Comparison of ENCODE assay signal across 8 cellular contexts in genomic region chr16:19883296-19883951, GRCh38. TPM values are rescaled to one million over a fixed set of nuclear protein-coding genes. Genes with fewer than 3 reads are reported as not detected.
A peak's percentile ranks its signal among the peaks of the same experiment; 100 is the strongest.
DNase-seq lines count a peak whose midpoint lies in the region; ATAC-seq lines count a peak whose summit lies in the region.

No MANE protein-coding gene starts in this region.

- DNase-seq in activated CD8-positive, alpha-beta memory T cell treated with anti-CD3 and anti-CD28 coated beads for 24 hours: peak; percentile 62
- no peak for DNase-seq in activated CD8-positive, alpha-beta memory T cell treated with anti-CD3 and anti-CD28 coated beads, Interleukin-2, amount 50 U/mL, for 4 hours
- DNase-seq in amniotic epithelial cell (ENCODE audit: low read depth) (peak; percentile 13), SW 1271 (lab: John Stamatoyannopoulos, UW) (no peak)

- H3K4me1 ChIP-seq in iPS-15b (ENCODE audit: control insufficient read depth, insufficient read depth, low read length) (peaks cover 17% of the 10 kb centered on the region), skeletal muscle satellite cell (ENCODE audit: control insufficient read depth, insufficient read depth, low read length) (peaks cover 8% of the 10 kb centered on the region)

- H3K9me3 ChIP-seq in iPS-15b (ENCODE audit: control insufficient read depth, insufficient read depth, low read length): no peaks in the 10 kb centered on the region
- H3K9me3 ChIP-seq in skeletal muscle satellite cell (replicated peaks; ENCODE audit: low read length): no peaks in the 10 kb centered on the region

- no peak for ATAC-seq in GM18907 (IDR thresholded peaks at IDR 0.05; ENCODE audit: unreplicated experiment)
- no peak for ATAC-seq in GM18498 (IDR thresholded peaks at IDR 0.05; ENCODE audit: unreplicated experiment)

- peaks cover 15% of the 10 kb centered on the region for H3K36me3 ChIP-seq in iPS-15b (ENCODE audit: control insufficient read depth, insufficient read depth, low read length)
- H3K36me3 ChIP-seq in skeletal muscle satellite cell (ENCODE audit: insufficient read depth, low read length): no peaks in the 10 kb centered on the region

- H3K4me3 ChIP-seq in iPS-15b (ENCODE audit: low read depth, low read length) (peak overlapping the region; percentile 84), skeletal muscle satellite cell (ENCODE audit: low read length) (peak overlapping the region; percentile 79)

- H3K27me3 ChIP-seq in iPS-15b (ENCODE audit: control insufficient read depth, insufficient read depth, low read length) (peaks cover 15% of the 10 kb centered on the region), skeletal muscle satellite cell (ENCODE audit: control insufficient read depth, insufficient read depth, low read length) (peaks cover 14% of the 10 kb centered on the region)

- H3K9ac ChIP-seq in iPS-15b (ENCODE audit: low read depth, low read length): peak overlapping the region; percentile 74
- peak overlapping the region; percentile 74 for H3K9ac ChIP-seq in skeletal muscle satellite cell (ENCODE audit: low read depth, low read length)

- peak overlapping the region; percentile 97 for H3K4me2 ChIP-seq in skeletal muscle satellite cell (ENCODE audit: low read length)

RNA-seq across cellular contexts. Expression of gene GPRC5B, which starts 1.2 kb away (rescaled TPM):
- total RNA-seq in skeletal muscle satellite cell (2012; rRNA removed): under 0.01 and 5.0 TPM in 2 replicates

Comparison
In these comparisons a context has a peak if more than half of its experiments do, and no peak if none do; other contexts are left out.
1. DNase-seq: peak in activated CD8-positive, alpha-beta memory T cell treated with anti-CD3 and anti-CD28 coated beads for 24 hours (single experiment) and amniotic epithelial cell (single experiment); none in activated CD8-positive, alpha-beta memory T cell treated with anti-CD3 and anti-CD28 coated beads, Interleukin-2, amount 50 U/mL, for 4 hours (single experiment) and SW 1271 (0 of 2).